11 cellular contexts compared by ENCODE assay signal in the genomic region with DNA sequence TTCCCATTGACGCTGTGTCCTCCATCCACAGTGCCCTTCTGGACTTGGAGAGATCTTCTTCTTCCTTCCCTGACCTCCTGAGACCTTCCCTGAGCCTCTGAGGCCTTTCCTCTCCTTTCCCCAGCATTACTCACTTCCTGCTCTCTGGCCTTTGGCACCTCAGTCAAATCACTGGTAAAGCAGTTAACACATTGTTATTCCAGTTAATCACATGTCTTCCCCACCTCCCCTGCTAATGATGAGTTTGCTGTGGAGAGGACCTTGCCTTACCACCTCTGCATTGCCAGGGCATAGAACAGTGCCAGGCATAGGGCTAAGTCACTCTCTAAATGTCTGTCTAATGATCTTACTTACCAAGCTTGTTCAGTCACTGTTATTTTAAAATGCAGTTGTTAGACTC.
DNase-seq lines count a peak whose midpoint lies in the region; ATAC-seq and TF ChIP-seq lines count a peak whose summit lies in the region.
"Had no signal": no experiment of that assay in that cellular context is flagged by ENCODE, and none has a peak within 500 bp of the region (broad histone marks: within the 10 kb centered on the region; RNA-seq: fewer than 3 reads in every experiment).

No MANE protein-coding gene starts in this region.

- DNase-seq in NCI-H1417 (lab: John Stamatoyannopoulos, UW) (peak in 2 of 3 experiments; percentile 9 to 22), NCI-H1417 treated with DMSO at 0.1 percent for 48 hours (lab: John Stamatoyannopoulos, UW) (no peak), RWPE2 (ENCODE audit: low spot score) (no peak), glomerular visceral epithelial cell (ENCODE audit: extremely low spot score) (peak; percentile 52), sciatic nerve (ENCODE audit: low spot score) (no peak), NCI-H510A (lab: John Stamatoyannopoulos, UW) (no peak), SJCRH30 (no peak), cortex of kidney (lab: John Stamatoyannopoulos, UW) (no peak)
- DNase-seq: activated CD8-positive, alpha-beta memory T cell treated with anti-CD3 and anti-CD28 coated beads, Interleukin-2, amount 10 ng/mL, durations not matched to agents 7 days and 5 days; NCI-H1092 had no signal

- TF ChIP-seq CTCF in RWPE2 (IDR thresholded peaks at IDR 0.05; ENCODE audit: poor library complexity, severe bottlenecking) = no peak

- peaks cover 9% of the 10 kb centered on the region for H3K4me1 ChIP-seq in RWPE2 (ENCODE audit: insufficient read depth, poor library complexity, severe bottlenecking)
- H3K4me1 ChIP-seq in SJCRH30 = no peaks in the 10 kb centered on the region

- no peak overlapping the region for H3K4me3 ChIP-seq in RWPE2 (ENCODE audit: severe bottlenecking)
- H3K4me3 ChIP-seq in SJCRH30 = no peak overlapping the region

- H3K27me3 ChIP-seq in RWPE2 (ENCODE audit: insufficient read depth, poor library complexity, severe bottlenecking) (no peaks in the 10 kb centered on the region), SJCRH30 (no peaks in the 10 kb centered on the region)

- H3K27ac ChIP-seq in RWPE2 (ENCODE audit: poor library complexity, severe bottlenecking) (no peak overlapping the region), SJCRH30 (no peak overlapping the region)
- H3K27ac ChIP-seq: 22Rv1 had no signal

- H3K36me3 ChIP-seq in RWPE2 (ENCODE audit: low read depth) (no peaks in the 10 kb centered on the region), SJCRH30 (no peaks in the 10 kb centered on the region)

- H3K9me3 ChIP-seq in RWPE2 (ENCODE audit: severe bottlenecking) = no peaks in the 10 kb centered on the region
- no peaks in the 10 kb centered on the region for H3K9me3 ChIP-seq in SJCRH30 (replicated peaks)

- peak; percentile 78 for ATAC-seq in RWPE2 (ENCODE audit: low read depth)
- ATAC-seq in sciatic nerve = peak; percentile 74
- ATAC-seq: activated CD8-positive, alpha-beta memory T cell treated with anti-CD3 and anti-CD28 coated beads, Interleukin-2, amount 10 ng/mL, durations not matched to agents 7 days and 5 days had no signal

- intact Hi-C loops in sciatic nerve (cut with DNase I) = no loop called here

Comparison
In these comparisons a context has a peak if more than half of its experiments do, and no peak if none do; other contexts are left out.
1. DNase-seq: peak in NCI-H1417 (2 of 3) and glomerular visceral epithelial cell (single experiment); none in NCI-H1417 treated with DMSO at 0.1 percent for 48 hours (single experiment), RWPE2 (single experiment), sciatic nerve (single experiment), NCI-H510A (single experiment), SJCRH30 (0 of 2) and cortex of kidney (single experiment).